In genomic region chr2:182077451-182078142, GRCh38 we compare ENCODE assay signal across 8 cellular contexts.
A peak's percentile ranks its signal among the peaks of the same experiment; 100 is the strongest.
DNase-seq lines count a peak whose midpoint lies in the region; ATAC-seq, FAIRE-seq and TF ChIP-seq lines count a peak whose summit lies in the region.

No MANE protein-coding gene starts in this region.

- no peaks in the 10 kb centered on the region for H3K79me2 ChIP-seq in K562 (ENCODE audit: control insufficient read depth, insufficient read depth, low read length)

- WGBS in K562 (ENCODE audit: insufficient coverage, low coverage, missing lambda C conversion rate): 1% methylated on average over 11 of the region's 11 CpGs
- WGBS in stomach, 5 donors: 48 to 51% (median 50%) methylated on average over 11 of the region's 11 CpGs

- intact Hi-C loops in K562 (cut with micrococcal nuclease): loop anchor here (1.0 to 10.0 kb wide), 3 partner anchors 120 to 1953 kb away; no protein-coding TSS in a partner anchor
- intact Hi-C loops in stomach (cut with DNase I; ENCODE audit: low total_unique reads): loop anchor here (10.0 kb wide), 1 partner anchor 333 kb away; no protein-coding TSS in a partner anchor

- CTCF ChIA-PET in K562 (lab: Yijun Ruan, JAX; ENCODE audit: low intra/inter-chr PET ratio): interaction anchor here (1.0 to 1.5 kb wide), 2 partner anchors 335 to 362 kb away, joined by 3 to 8 read pairs; no protein-coding TSS in a partner anchor

- POLR2A ChIA-PET in K562 (lab: Yijun Ruan, JAX): no interaction called here

- in situ Hi-C loops in K562 (cut with MboI): loop anchor here (10.0 kb wide), 1 partner anchor 343 kb away; no protein-coding TSS in a partner anchor

- H3K4me1 ChIP-seq in K562 (replicated peaks in 1 of 2; ENCODE audit: control insufficient read depth in 2 of 2, insufficient read depth in 2 of 2, low read length in 2 of 2) (no peaks in the 10 kb centered on the region), stomach (peaks cover 0 to 19% (median 6%) of the 10 kb centered on the region in 4 donors)

- no peak overlapping the region for H2AFZ ChIP-seq in K562 (ENCODE audit: low read depth, low read length)

- no peak overlapping the region for H3K4me3 ChIP-seq in K562
- no peak overlapping the region for H3K4me3 ChIP-seq in stomach

- no peak for DNase-seq in D721Med (ENCODE audit: insufficient read length, low spot score)
- DNase-seq in HT1080 (ENCODE audit: low read depth): peak; percentile 74
- peak; percentile 93 for DNase-seq in NCI-H69 (lab: John Stamatoyannopoulos, UW)
- peak in 2 of 4 experiments; percentile 7 to 68 for DNase-seq in K562 (ENCODE audit: extremely low read depth in 1 of 4, low spot score in 3 of 4)
- peak; percentile 94 for DNase-seq in iris pigment epithelial cell (ENCODE audit: low read depth)
- DNase-seq in stomach: peak; percentile 28

- FAIRE-seq in D721Med (lab: Jason Lieb, UNC): no peak
- FAIRE-seq in K562 (lab: Jason Lieb, UNC): peak; percentile 52

- no peak overlapping the region for H3K9ac ChIP-seq in K562 (ENCODE audit: insufficient read depth in 1 of 2, low read depth in 2 of 2, low read length in 2 of 2)

- H3K4me2 ChIP-seq in K562 (ENCODE audit: insufficient read depth, low read length): no peak overlapping the region

- peak; percentile 79 for ATAC-seq in GM19395 (IDR thresholded peaks at IDR 0.05; ENCODE audit: unreplicated experiment)
- peak; percentile 74 for ATAC-seq in K562
- no peak for ATAC-seq in GM21447 (IDR thresholded peaks at IDR 0.05; ENCODE audit: unreplicated experiment)

- TF ChIP-seq EP300 in K562 (IDR thresholded peaks at IDR 0.05; ENCODE audit: low read length) (no peak), stomach (IDR thresholded peaks at IDR 0.05) (no peak)

- H3K9me3 ChIP-seq in K562 (replicated peaks; ENCODE audit: control insufficient read depth, insufficient read depth, low read depth, low read length): no peaks in the 10 kb centered on the region
- H3K9me3 ChIP-seq in stomach: no peaks in the 10 kb centered on the region

- H3K27me3 ChIP-seq in K562 (ENCODE audit: control insufficient read depth in 2 of 2, insufficient read depth in 2 of 2, low read length in 2 of 2): no peaks in the 10 kb centered on the region
- H3K27me3 ChIP-seq in stomach: no peaks in the 10 kb centered on the region

- TF ChIP-seq CTCF in D721Med (IDR thresholded peaks at IDR 0.05; ENCODE audit: insufficient read depth, missing control alignments): peak; percentile 81
- peak; percentile 21 to 64 (median 59); a peak in 5 of 6 replicates for TF ChIP-seq CTCF in K562 (IDR thresholded peaks at IDR 0.05 in 2 of 3, conservative IDR thresholded peaks at IDR 0.05 in 1 of 3; ENCODE audit: insufficient read depth in 2 of 3, low read depth in 1 of 3, low read length in 3 of 3)
- TF ChIP-seq CTCF in stomach (IDR thresholded peaks at IDR 0.05): peak in 4 of 7 experiments; percentile 35 to 65 (median 63)

- H3K27ac ChIP-seq in K562 (ENCODE audit: extremely low read depth, low read depth, low read length) (no peak overlapping the region), stomach (peak overlapping the region in 2 of 5 donors; percentile 15 to 27)

- no peaks in the 10 kb centered on the region for H3K36me3 ChIP-seq in K562 (ENCODE audit: control insufficient read depth, insufficient read depth, low read length)
- H3K36me3 ChIP-seq in stomach: no peaks in the 10 kb centered on the region

- BruUV-seq in K562 (replicated peaks; lab: Mats Ljungman, UMichigan): no TSS peak

- no peaks in the 10 kb centered on the region for H3K9me1 ChIP-seq in K562 (ENCODE audit: control insufficient read depth, insufficient read depth, low read length)

- H4K20me1 ChIP-seq in K562 (replicated peaks; ENCODE audit: control insufficient read depth, insufficient read depth, low read length): no peaks in the 10 kb centered on the region

- peak; percentile 70 to 83 for TF ChIP-seq RAD21 in K562 (CRISPR knock-in tag; conservative IDR thresholded peaks at IDR 0.05 in 1 of 2, IDR thresholded peaks at IDR 0.05 in 1 of 2)

- TF ChIP-seq POLR2A in K562 (conservative IDR thresholded peaks at IDR 0.05) (no peak), stomach (IDR thresholded peaks at IDR 0.05) (no peak)

TF ChIP-seq in K562, 482 proteins besides CTCF, POLR2A, EP300 and RAD21:
- TF ChIP-seq SMC3 (conservative IDR thresholded peaks at IDR 0.05; ENCODE audit: insufficient read depth, low read depth, low read length) (peak; percentile 44; the same call in 1 of the 2 replicates), NONO (IDR thresholded peaks at IDR 0.05; ENCODE audit: low read depth in 2 of 2, low read length in 1 of 2) (no peak), STAG1 (CRISPR knock-in tag; IDR thresholded peaks at IDR 0.05; ENCODE audit: borderline replicate concordance) (peak; percentile 13; the same call in 1 of the 2 replicates), ZNF79 (CRISPR knock-in tag; IDR thresholded peaks at IDR 0.05; ENCODE audit: low read depth) (no peak), DEAF1 (CRISPR knock-in tag; IDR thresholded peaks at IDR 0.05) (peak; percentile 51; the same call in 1 of the 2 replicates), HMG20B (CRISPR knock-in tag; IDR thresholded peaks at IDR 0.05) (no peak), HLTF (IDR thresholded peaks at IDR 0.05) (no peak), GATAD2B (IDR thresholded peaks at IDR 0.05; ENCODE audit: borderline replicate concordance) (no peak), ZNF121 (CRISPR knock-in tag; conservative IDR thresholded peaks at IDR 0.05) (no peak), CREB1 (IDR thresholded peaks at IDR 0.05) (no peak), CREB1 (CRISPR knock-in tag; IDR thresholded peaks at IDR 0.05) (no peak), ZNF589 (CRISPR knock-in tag; IDR thresholded peaks at IDR 0.05; ENCODE audit: low read depth) (no peak), ZNF3 (CRISPR knock-in tag; IDR thresholded peaks at IDR 0.05) (no peak), SRSF9 (IDR thresholded peaks at IDR 0.05; ENCODE audit: borderline replicate concordance, low read depth, low read length) (no peak), ZNF184 (CRISPR knock-in tag; IDR thresholded peaks at IDR 0.05) (no peak)
- TF ChIP-seq, protein P1, sequence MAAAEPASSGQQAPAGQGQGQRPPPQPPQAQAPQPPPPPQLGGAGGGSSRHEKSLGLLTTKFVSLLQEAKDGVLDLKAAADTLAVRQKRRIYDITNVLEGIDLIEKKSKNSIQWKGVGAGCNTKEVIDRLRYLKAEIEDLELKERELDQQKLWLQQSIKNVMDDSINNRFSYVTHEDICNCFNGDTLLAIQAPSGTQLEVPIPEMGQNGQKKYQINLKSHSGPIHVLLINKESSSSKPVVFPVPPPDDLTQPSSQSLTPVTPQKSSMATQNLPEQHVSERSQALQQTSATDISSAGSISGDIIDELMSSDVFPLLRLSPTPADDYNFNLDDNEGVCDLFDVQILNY (CRISPR knock-in tag; IDR thresholded peaks at IDR 0.05): no peak
- TF ChIP-seq, protein P2, sequence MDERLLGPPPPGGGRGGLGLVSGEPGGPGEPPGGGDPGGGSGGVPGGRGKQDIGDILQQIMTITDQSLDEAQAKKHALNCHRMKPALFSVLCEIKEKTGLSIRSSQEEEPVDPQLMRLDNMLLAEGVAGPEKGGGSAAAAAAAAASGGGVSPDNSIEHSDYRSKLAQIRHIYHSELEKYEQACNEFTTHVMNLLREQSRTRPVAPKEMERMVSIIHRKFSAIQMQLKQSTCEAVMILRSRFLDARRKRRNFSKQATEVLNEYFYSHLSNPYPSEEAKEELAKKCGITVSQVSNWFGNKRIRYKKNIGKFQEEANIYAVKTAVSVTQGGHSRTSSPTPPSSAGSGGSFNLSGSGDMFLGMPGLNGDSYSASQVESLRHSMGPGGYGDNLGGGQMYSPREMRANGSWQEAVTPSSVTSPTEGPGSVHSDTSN (CRISPR knock-in tag; IDR thresholded peaks at IDR 0.05; ENCODE audit: low read depth): no peak
- TF ChIP-seq, protein P2 (tag; conservative IDR thresholded peaks at IDR 0.05; ENCODE audit: low read depth): no peak
